ENCODE assay signal across 8 cellular contexts in genomic region chr9:93098236-93098946, GRCh38. TPM values are rescaled to one million over a fixed set of nuclear protein-coding genes. Genes with fewer than 3 reads are reported as not detected.
DNase-seq lines count a peak whose midpoint lies in the region; ATAC-seq and TF ChIP-seq lines count a peak whose summit lies in the region.

No MANE protein-coding gene starts in this region.

- peak overlapping the region; percentile 96 for H2AK5ac ChIP-seq in IMR-90 (ENCODE audit: low read depth, low read length)

- H3K9me3 ChIP-seq in IMR-90 (ENCODE audit: control insufficient read depth, insufficient read depth, low read length) = no peaks in the 10 kb centered on the region
- H3K9me3 ChIP-seq in colonic mucosa = no peaks in the 10 kb centered on the region
- H3K9me3 ChIP-seq in lower lobe of right lung = no peaks in the 10 kb centered on the region

- WGBS in IMR-90 (ENCODE audit: extremely low coverage in 2 of 2, insufficient read length in 1 of 2), 2 experiments = 22% methylated on average over 7 of the region's 15 CpGs; no CpG with 5 or more reads in 1 of the 2 experiments

- CTCF ChIA-PET in AG04449 (lab: Yijun Ruan, JAX) (interaction anchor here (0.8 to 4.7 kb wide), 5 partner anchors 9 to 207 kb away, joined by 3 to 43 read pairs (median 4); partner anchors contain the start of gene NINJ1), IMR-90 (lab: Yijun Ruan, JAX) (interaction anchor here (0.6 to 1.4 kb wide), 3 partner anchors 10 to 242 kb away, joined by 3 to 9 read pairs (median 4); no protein-coding TSS in a partner anchor)

- H2BK5ac ChIP-seq in IMR-90 (ENCODE audit: low read depth, low read length, poor library complexity, severe bottlenecking) = peak overlapping the region; percentile 95

- H3K9ac ChIP-seq in IMR-90 (ENCODE audit: low read depth, low read length) = peak overlapping the region; percentile 65; the same call in 1 of the 2 replicates
- peak overlapping the region; percentile 62 to 93 for H3K9ac ChIP-seq in colonic mucosa (ENCODE audit: low read depth in 2 of 2, low read length in 2 of 2)

- intact Hi-C loops in IMR-90 (cut with micrococcal nuclease) (loop anchor here (10.0 kb wide), 1 partner anchor 356 kb away; the partner anchor contains the start of genes FAM120A and FAM120AOS), colonic mucosa (cut with DNase I) (no loop called here), lower lobe of right lung (cut with DNase I) (no loop called here)

- H3K4me2 ChIP-seq in IMR-90 (ENCODE audit: low read depth, low read length) = peak overlapping the region; percentile 77

- TF ChIP-seq POLR2A in IMR-90 (IDR thresholded peaks at IDR 0.05; ENCODE audit: low read depth, low read length) (no peak), GM18505 (IDR thresholded peaks at IDR 0.05; ENCODE audit: borderline replicate concordance, extremely low read depth, insufficient read depth, insufficient read length) (no peak)

- H3K36me3 ChIP-seq in IMR-90 (ENCODE audit: control insufficient read depth, insufficient read depth, low read length) = no peaks in the 10 kb centered on the region
- H3K36me3 ChIP-seq in colonic mucosa = no peaks in the 10 kb centered on the region
- H3K36me3 ChIP-seq in lower lobe of right lung = no peaks in the 10 kb centered on the region

- H4K5ac ChIP-seq in IMR-90 (ENCODE audit: low read depth, low read length) = peak overlapping the region; percentile 38

- peak overlapping the region; percentile 91 for H2BK20ac ChIP-seq in IMR-90 (ENCODE audit: low read depth, low read length)

- H3K9me1 ChIP-seq in IMR-90 (ENCODE audit: insufficient read depth, low read length) = peaks cover 20% of the 10 kb centered on the region

- dilution Hi-C loops in IMR-90 (cut with HindIII; ENCODE audit: low sequenced_read_pairs, unreplicated experiment) = no loop called here

- peaks cover 24% of the 10 kb centered on the region for H3K4me1 ChIP-seq in IMR-90 (ENCODE audit: control insufficient read depth, insufficient read depth, low read length)
- peaks cover 8% of the 10 kb centered on the region for H3K4me1 ChIP-seq in colonic mucosa
- H3K4me1 ChIP-seq in lower lobe of right lung = peaks cover 56% of the 10 kb centered on the region

- H3K4ac ChIP-seq in IMR-90 (ENCODE audit: low read depth, low read length) = peak overlapping the region; percentile 96

- peak overlapping the region; percentile 98 for H3K27ac ChIP-seq in IMR-90 (ENCODE audit: insufficient read depth, low read length)
- H3K27ac ChIP-seq in colonic mucosa = peak overlapping the region; percentile 91
- H3K27ac ChIP-seq in lower lobe of right lung = peak overlapping the region; percentile 88

- H3K79me1 ChIP-seq in IMR-90 (ENCODE audit: low read depth in 1 of 2, low read length in 2 of 2) = peaks cover 27 to 39% of the 10 kb centered on the region in 2 experiments

- H3K23ac ChIP-seq in IMR-90 (ENCODE audit: low read depth, low read length) = peak overlapping the region; percentile 99

- peak overlapping the region; percentile 87 for H3K56ac ChIP-seq in IMR-90 (ENCODE audit: extremely low read depth, insufficient read depth, low read length)

- peak overlapping the region; percentile 96 for H2AK9ac ChIP-seq in IMR-90 (replicated peaks; ENCODE audit: low read depth, low read length, poor library complexity)

- POLR2A ChIA-PET in AG04449 (lab: Yijun Ruan, JAX) (interaction anchor here (0.7 kb wide), 1 partner anchor 205 kb away, joined by 3 read pairs; no protein-coding TSS in a partner anchor), IMR-90 (lab: Charles Lee; ENCODE audit: unreplicated experiment) (interaction anchor here (0.5 kb wide), 1 partner anchor 109 kb away, joined by 9 read pairs; no protein-coding TSS in a partner anchor)

- TF ChIP-seq CTCF in AG04449 (IDR thresholded peaks at IDR 0.05; ENCODE audit: insufficient read depth, low read length, missing control alignments) (no peak), IMR-90 (conservative IDR thresholded peaks at IDR 0.05; ENCODE audit: low read depth, low read length) (no peak), colonic mucosa (IDR thresholded peaks at IDR 0.05) (no peak), lower lobe of right lung (IDR thresholded peaks at IDR 0.05) (no peak)

- DNase-seq in AG04449 (ENCODE audit: low read depth, low spot score) (peak; percentile 80), IMR-90 (peak; percentile 98), colonic mucosa (peak; percentile 72), lower lobe of right lung (peak; percentile 93), DMS153 (lab: John Stamatoyannopoulos, UW) (no peak)
- DNase-seq in activated CD4-positive, alpha-beta T cell treated with anti-CD3 and anti-CD28 coated beads, Interleukin-2, amount 50 U/mL, for 1 hour = peak; percentile 55
- DNase-seq in stimulated activated CD8-positive, alpha-beta memory T cell treated with anti-CD3 and anti-CD28 coated beads, Interleukin-15, amount 100 ng/mL, for 1 hour (ENCODE audit: low read depth) = peak; percentile 27

- peak overlapping the region; percentile 82 for H2AFZ ChIP-seq in IMR-90 (replicated peaks; ENCODE audit: low read length, poor library complexity)

- TF ChIP-seq RAD21 in IMR-90 (IDR thresholded peaks at IDR 0.05; ENCODE audit: low read length) = 0 out of 2 replicates have a peak, but pooled peaks have one; percentile 4

- BruUV-seq in IMR-90 (replicated peaks; lab: Mats Ljungman, UMichigan) = no TSS peak

- H4K8ac ChIP-seq in IMR-90 (ENCODE audit: low read depth in 2 of 2, low read length in 2 of 2) = peak overlapping the region; percentile 84 to 86

- ATAC-seq in IMR-90 (ENCODE audit: low read depth) = peak; percentile 44
- ATAC-seq in lower lobe of right lung = peak; percentile 41 to 56
- no peak for ATAC-seq in GM18505 (IDR thresholded peaks at IDR 0.05; ENCODE audit: unreplicated experiment)

- H3K4me3 ChIP-seq in AG04449 (ENCODE audit: low read depth, low read length) = peak overlapping the region; percentile 50
- no peak overlapping the region; the same call in 1 of the 2 replicates for H3K4me3 ChIP-seq in IMR-90 (ENCODE audit: insufficient read depth, low read depth, low read length)
- no peak overlapping the region for H3K4me3 ChIP-seq in colonic mucosa
- peak overlapping the region; percentile 79 for H3K4me3 ChIP-seq in lower lobe of right lung

- H2BK120ac ChIP-seq in IMR-90 (ENCODE audit: low read depth, low read length) = peak overlapping the region; percentile 91

- peak overlapping the region; percentile 82 for H3K18ac ChIP-seq in IMR-90 (ENCODE audit: low read depth, low read length)

- in situ Hi-C loops in IMR-90 (cut with MboI; ENCODE audit: low sequenced_read_pairs) = no loop called here

- H3K27me3 ChIP-seq in IMR-90 (ENCODE audit: control insufficient read depth, insufficient read depth, low read length) = no peaks in the 10 kb centered on the region
- H3K27me3 ChIP-seq in colonic mucosa = no peaks in the 10 kb centered on the region
- H3K27me3 ChIP-seq in lower lobe of right lung (ENCODE audit: low read depth) = no peaks in the 10 kb centered on the region

- H4K20me1 ChIP-seq in IMR-90 (ENCODE audit: insufficient read depth, low read length) = peaks cover 21% of the 10 kb centered on the region

- peak overlapping the region; percentile 87 for H3K14ac ChIP-seq in IMR-90 (replicated peaks; ENCODE audit: low read depth, low read length)

- H4K91ac ChIP-seq in IMR-90 (ENCODE audit: insufficient read depth, low read depth, low read length) = peak overlapping the region; percentile 94

- H2BK15ac ChIP-seq in IMR-90 (ENCODE audit: low read depth, low read length) = peak overlapping the region; percentile 90; the same call in 2 of the 3 replicates

TF ChIP-seq in IMR-90, 13 proteins besides CTCF, POLR2A, EP300 and RAD21 (continues in another document):
- TF ChIP-seq MAFK (IDR thresholded peaks at IDR 0.05; ENCODE audit: low read depth, low read length) (no peak; the same call in 1 of the 2 replicates), RCOR1 (IDR thresholded peaks at IDR 0.05; ENCODE audit: insufficient replicate concordance, low read length) (no peak), NFE2L2 (IDR thresholded peaks at IDR 0.05; ENCODE audit: low read depth, low read length) (peak; percentile 38; the same call in 1 of the 2 replicates), RFX5 (IDR thresholded peaks at IDR 0.05; ENCODE audit: low read depth, low read length) (no peak), BHLHE40 (IDR thresholded peaks at IDR 0.05; ENCODE audit: low read depth, low read length) (peak; percentile 94), MAZ (IDR thresholded peaks at IDR 0.05; ENCODE audit: borderline replicate concordance, low read depth, low read length) (peak; percentile 28; the same call in 1 of the 2 replicates), CEBPB (IDR thresholded peaks at IDR 0.05; ENCODE audit: low read depth, low read length) (0 out of 2 replicates have a peak, but pooled peaks have one; percentile 12), SMC3 (IDR thresholded peaks at IDR 0.05; ENCODE audit: low read depth, low read length) (no peak), MXI1 (IDR thresholded peaks at IDR 0.05; ENCODE audit: borderline replicate concordance, low read depth, low read length) (no peak)
- TF ChIP-seq, protein P1, sequence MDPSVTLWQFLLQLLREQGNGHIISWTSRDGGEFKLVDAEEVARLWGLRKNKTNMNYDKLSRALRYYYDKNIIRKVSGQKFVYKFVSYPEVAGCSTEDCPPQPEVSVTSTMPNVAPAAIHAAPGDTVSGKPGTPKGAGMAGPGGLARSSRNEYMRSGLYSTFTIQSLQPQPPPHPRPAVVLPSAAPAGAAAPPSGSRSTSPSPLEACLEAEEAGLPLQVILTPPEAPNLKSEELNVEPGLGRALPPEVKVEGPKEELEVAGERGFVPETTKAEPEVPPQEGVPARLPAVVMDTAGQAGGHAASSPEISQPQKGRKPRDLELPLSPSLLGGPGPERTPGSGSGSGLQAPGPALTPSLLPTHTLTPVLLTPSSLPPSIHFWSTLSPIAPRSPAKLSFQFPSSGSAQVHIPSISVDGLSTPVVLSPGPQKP (IDR thresholded peaks at IDR 0.05; ENCODE audit: borderline replicate concordance, low read depth, low read length) = no peak

RNA-seq across cellular contexts. Expression of gene CARD19, which starts 2.4 kb away (rescaled TPM):
- total RNA-seq in IMR-90 (2012; rRNA removed) = 17.4 and 23.3 TPM in 2 replicates
- polyA plus RNA-seq in IMR-90 (2012; rRNA removed) = 111 and 126 TPM in 2 replicates
- polyA plus RNA-seq in IMR-90 (2012; cell fraction: cytosol; rRNA removed) = 120 and 139 TPM in 2 replicates
- 103 and 209 TPM in 2 replicates for polyA plus RNA-seq in IMR-90 (2012; cell fraction: nucleus; rRNA removed; ENCODE audit: low replicate concordance)
- total RNA-seq in colonic mucosa = 10 to 100 TPM; 48.6 to 56.3 TPM
- 25.6 TPM for total RNA-seq in lower lobe of right lung

RNA-seq across cellular contexts. Expression of gene NINJ1, which starts 35.7 kb away (rescaled TPM):
- total RNA-seq in IMR-90 (2012; rRNA removed) (21.9 and 24.7 TPM in 2 replicates), colonic mucosa (10 to 100 TPM; 24.5 to 29.4 TPM), lower lobe of right lung (46.6 TPM)
- 38.1 and 38.8 TPM in 2 replicates for polyA plus RNA-seq in IMR-90 (2012; rRNA removed)
- polyA plus RNA-seq in IMR-90 (2012; cell fraction: cytosol; rRNA removed) = 16.1 and 60.5 TPM in 2 replicates
- 21.8 and 35.9 TPM in 2 replicates for polyA plus RNA-seq in IMR-90 (2012; cell fraction: nucleus; rRNA removed; ENCODE audit: low replicate concordance)

RNA-seq across cellular contexts. Expression of gene SUSD3, which starts 39.9 kb away (rescaled TPM):
- total RNA-seq in IMR-90 (2012; rRNA removed) = 0.28 and 0.54 TPM in 2 replicates
- polyA plus RNA-seq in IMR-90 (2012; rRNA removed) = 1.0 and 1.5 TPM in 2 replicates
- polyA plus RNA-seq in IMR-90 (2012; cell fraction: cytosol; rRNA removed) = 0.25 and 2.3 TPM in 2 replicates
- polyA plus RNA-seq in IMR-90 (2012; cell fraction: nucleus; rRNA removed; ENCODE audit: low replicate concordance) = 1.2 TPM in 2 replicates
- 1 to 10 TPM; 1.6 to 2.2 TPM for total RNA-seq in colonic mucosa
- 5.3 TPM for total RNA-seq in lower lobe of right lung

Comparison
In these comparisons a context has a peak if more than half of its experiments do, and no peak if none do; other contexts are left out.
1. H3K4me3 ChIP-seq: peak in AG04449 (single experiment) and lower lobe of right lung (single experiment); none in IMR-90 (single experiment) and colonic mucosa (single experiment).
2. Peak in every context shown above with its lines, with median percentiles within 50 percentile points of each other: H3K27ac ChIP-seq.